Comparison of ENCODE assay signal across 8 cellular contexts in genomic region chr12:151579-151978, GRCh38.
"Had no signal": no experiment of that assay in that cellular context is flagged by ENCODE, and none has a peak within 500 bp of the region (broad histone marks: within the 10 kb centered on the region; RNA-seq: fewer than 3 reads in every experiment).

No MANE protein-coding gene starts in this region.

- H3K4me3 Mint-ChIP-seq: H9, HFFc6, IgD-negative memory B cell had no signal

- H2AFZ ChIP-seq: GM23248 had no signal

- H3K36me3 Mint-ChIP-seq: IgD-negative memory B cell had no signal

- DNase-seq: GM23248, H9, HCEC 1CT, HFFc6, KBM-7 had no signal

- H3K4me2 ChIP-seq: KMS-11 had no signal

- H3K27ac ChIP-seq: GM23248, HL-60, KMS-11 had no signal

- H3K27ac Mint-ChIP-seq: H9, HFFc6, IgD-negative memory B cell had no signal

- H3K9ac ChIP-seq: GM23248, KMS-11 had no signal

- H3K4me3 ChIP-seq: GM23248 had no signal

- H3K9me3 Mint-ChIP-seq: H9, HFFc6, IgD-negative memory B cell had no signal
